20 cellular contexts compared by ENCODE assay signal in the genomic region with DNA sequence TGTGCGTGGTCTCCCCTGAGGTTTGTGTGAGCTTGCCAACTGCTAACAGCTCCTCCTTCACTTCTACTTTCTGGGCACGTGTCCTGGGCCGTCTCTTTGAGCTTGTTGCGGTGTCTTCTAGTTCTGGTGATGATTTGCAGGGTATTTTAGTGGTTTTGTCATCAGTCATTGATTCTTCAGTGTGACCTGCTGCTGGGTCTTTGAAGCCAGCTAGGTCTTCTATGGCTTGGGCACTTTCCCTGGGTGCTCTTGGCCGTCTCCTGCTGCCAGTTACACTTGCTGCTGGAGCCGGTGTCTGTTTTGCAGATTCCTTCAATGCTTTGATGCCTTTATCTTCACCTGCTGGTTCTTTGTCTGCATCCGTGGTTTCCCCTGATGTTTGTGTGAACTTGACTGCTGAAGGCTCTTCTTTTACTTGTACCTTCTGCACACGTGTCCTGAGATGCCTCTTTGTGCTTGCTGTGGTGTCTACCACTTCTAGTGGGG. TPM values are rescaled to one million over a fixed set of nuclear protein-coding genes. Genes with fewer than 3 reads are reported as not detected.
DNase-seq lines count a peak whose midpoint lies in the region; ATAC-seq lines count a peak whose summit lies in the region.
"Had no signal": no experiment of that assay in that cellular context is flagged by ENCODE, and none has a peak within 500 bp of the region (broad histone marks: within the 10 kb centered on the region; RNA-seq: fewer than 3 reads in every experiment).

No MANE protein-coding gene starts in this region.

- peak; percentile 90 to 92 for ATAC-seq in naive thymus-derived CD8-positive, alpha-beta T cell
- no peak for ATAC-seq in GM18868 (IDR thresholded peaks at IDR 0.05; ENCODE audit: unreplicated experiment)
- ATAC-seq: body of pancreas had no signal

- H3K9me3 Mint-ChIP-seq in T-helper 1 cell treated with Interleukin-12 subunit alpha and Interleukin-12 subunit beta and Interleukin-4 antibody, amounts not matched to agents 30 μg/mL and 1 μg/mL, for 36 hours: no peaks in the 10 kb centered on the region
- H3K9me3 Mint-ChIP-seq in activated T-helper 2 cell treated with anti-CD3 and anti-CD28 coated beads, Interferon-gamma antibody, Interleukin-2, Interleukin-4, amounts not matched to agents 10 μg/mL and 5 μg/mL and 100 μg/mL, durations not matched to agents 14 hours and 24 hours and 36 hours: no peaks in the 10 kb centered on the region
- no peaks in the 10 kb centered on the region for H3K9me3 Mint-ChIP-seq in naive thymus-derived CD8-positive, alpha-beta T cell
- H3K9me3 Mint-ChIP-seq: CD14-positive monocyte had no signal

- H3K36me3 Mint-ChIP-seq in T-helper 1 cell treated with Interleukin-12 subunit alpha and Interleukin-12 subunit beta and Interleukin-4 antibody, amounts not matched to agents 30 μg/mL and 1 μg/mL, for 36 hours (ENCODE audit: low read depth): peaks cover 45% of the 10 kb centered on the region
- H3K36me3 Mint-ChIP-seq in activated T-helper 2 cell treated with anti-CD3 and anti-CD28 coated beads, Interferon-gamma antibody, Interleukin-2, Interleukin-4, amounts not matched to agents 10 μg/mL and 5 μg/mL and 100 μg/mL, durations not matched to agents 14 hours and 24 hours and 36 hours (ENCODE audit: low read depth): peaks cover 30% of the 10 kb centered on the region
- no peaks in the 10 kb centered on the region for H3K36me3 Mint-ChIP-seq in naive thymus-derived CD8-positive, alpha-beta T cell

- H3K4me3 Mint-ChIP-seq in T-helper 1 cell treated with Interleukin-12 subunit alpha and Interleukin-12 subunit beta and Interleukin-4 antibody, amounts not matched to agents 30 μg/mL and 1 μg/mL, for 36 hours: no peak overlapping the region
- H3K4me3 Mint-ChIP-seq in activated T-helper 2 cell treated with anti-CD3 and anti-CD28 coated beads, Interferon-gamma antibody, Interleukin-2, Interleukin-4, amounts not matched to agents 10 μg/mL and 5 μg/mL and 100 μg/mL, durations not matched to agents 14 hours and 24 hours and 36 hours (ENCODE audit: low read depth): no peak overlapping the region
- H3K4me3 Mint-ChIP-seq in naive thymus-derived CD8-positive, alpha-beta T cell: peak overlapping the region; percentile 30 to 78 (median 61)
- H3K4me3 Mint-ChIP-seq: CD14-positive monocyte had no signal

- POLR2A ChIA-PET in naive thymus-derived CD8-positive, alpha-beta T cell (lab: Charles Lee): interaction anchor here (2.1 kb wide), 1 partner anchor 56 kb away, joined by 5 read pairs; no protein-coding TSS in a partner anchor

- DNase-seq in activated gamma-delta T cell treated with Interleukin-2 at 50 U/mL for 16 hours (peak; percentile 56), activated gamma-delta T cell (lab: John Stamatoyannopoulos, UW) (no peak), NCI-H1048 (lab: John Stamatoyannopoulos, UW) (no peak), posterior vena cava (ENCODE audit: low spot score) (no peak)
- no peak for DNase-seq in activated T-helper 2 cell treated with anti-CD3 and anti-CD28 coated beads, Interferon-gamma antibody, Interleukin-2, Interleukin-4, amounts not matched to agents 10 μg/mL and 5 μg/mL and 100 μg/mL, durations not matched to agents 14 hours and 24 hours and 36 hours (ENCODE audit: low spot score)
- peak in 9 of 10 donors; percentile 17 to 76 (median 65) for DNase-seq in naive thymus-derived CD8-positive, alpha-beta T cell
- DNase-seq: ACHN; activated CD4-positive, alpha-beta T cell treated with anti-CD3 and anti-CD28 coated beads for 48 hours; body of pancreas; islet precursor cell; MV-4-11; NCI-H2029 treated with DMSO at 0.1 percent for 48 hours; NCI-H446 treated with DMSO at 0.1 percent for 48 hours; occipital lobe; Peyer's patch; stimulated activated CD4-positive, alpha-beta T cell treated with anti-CD3 and anti-CD28 coated beads, Interleukin-12 subunit alpha, Interleukin-12 subunit beta, amount 100 ng/mL, for 4 hours; testis had no signal

- H3K27me3 Mint-ChIP-seq in T-helper 1 cell treated with Interleukin-12 subunit alpha and Interleukin-12 subunit beta and Interleukin-4 antibody, amounts not matched to agents 30 μg/mL and 1 μg/mL, for 36 hours (ENCODE audit: low read depth): no peaks in the 10 kb centered on the region
- no peaks in the 10 kb centered on the region for H3K27me3 Mint-ChIP-seq in activated T-helper 2 cell treated with anti-CD3 and anti-CD28 coated beads, Interferon-gamma antibody, Interleukin-2, Interleukin-4, amounts not matched to agents 10 μg/mL and 5 μg/mL and 100 μg/mL, durations not matched to agents 14 hours and 24 hours and 36 hours (ENCODE audit: low read depth)
- no peaks in the 10 kb centered on the region for H3K27me3 Mint-ChIP-seq in naive thymus-derived CD8-positive, alpha-beta T cell

- peak overlapping the region; percentile 74 for H3K27ac Mint-ChIP-seq in T-helper 1 cell treated with Interleukin-12 subunit alpha and Interleukin-12 subunit beta and Interleukin-4 antibody, amounts not matched to agents 30 μg/mL and 1 μg/mL, for 36 hours
- peak overlapping the region; percentile 6 for H3K27ac Mint-ChIP-seq in activated T-helper 2 cell treated with anti-CD3 and anti-CD28 coated beads, Interferon-gamma antibody, Interleukin-2, Interleukin-4, amounts not matched to agents 10 μg/mL and 5 μg/mL and 100 μg/mL, durations not matched to agents 14 hours and 24 hours and 36 hours
- peak overlapping the region; percentile 27 to 94 (median 74) for H3K27ac Mint-ChIP-seq in naive thymus-derived CD8-positive, alpha-beta T cell

- intact Hi-C loops in activated T-helper 2 cell treated with anti-CD3 and anti-CD28 coated beads, Interferon-gamma antibody, Interleukin-2, Interleukin-4, amounts not matched to agents 10 μg/mL and 5 μg/mL and 100 μg/mL, durations not matched to agents 14 hours and 24 hours and 36 hours (cut with micrococcal nuclease): no loop called here
- intact Hi-C loops in posterior vena cava (cut with DNase I): no loop called here

- H3K4me1 Mint-ChIP-seq in T-helper 1 cell treated with Interleukin-12 subunit alpha and Interleukin-12 subunit beta and Interleukin-4 antibody, amounts not matched to agents 30 μg/mL and 1 μg/mL, for 36 hours (ENCODE audit: low read depth): peaks cover 32% of the 10 kb centered on the region
- peaks cover 19% of the 10 kb centered on the region for H3K4me1 Mint-ChIP-seq in activated T-helper 2 cell treated with anti-CD3 and anti-CD28 coated beads, Interferon-gamma antibody, Interleukin-2, Interleukin-4, amounts not matched to agents 10 μg/mL and 5 μg/mL and 100 μg/mL, durations not matched to agents 14 hours and 24 hours and 36 hours (ENCODE audit: low read depth)
- H3K4me1 Mint-ChIP-seq in naive thymus-derived CD8-positive, alpha-beta T cell: peaks cover 6 to 46% (median 24%) of the 10 kb centered on the region in 4 donors

RNA-seq across cellular contexts. Expression of a gene that starts 23.0 kb away (rescaled TPM):
- total RNA-seq in activated T-helper 2 cell treated with anti-CD3 and anti-CD28 coated beads, Interferon-gamma antibody, Interleukin-2, Interleukin-4, amounts not matched to agents 10 μg/mL and 5 μg/mL and 100 μg/mL, durations not matched to agents 14 hours and 24 hours and 36 hours: 163 and 165 TPM in 2 replicates
- total RNA-seq in naive thymus-derived CD8-positive, alpha-beta T cell: under 1 TPM; 0.08 to 0.34 TPM
- polyA plus RNA-seq in naive thymus-derived CD8-positive, alpha-beta T cell: 1 to 10 TPM in 1 of 3 donors, under 1 TPM in 1, not detected in 1; 0.77 to 2.4 TPM
- 1 to 10 TPM in 1 of 2 donors, under 1 TPM in 1; 0.62 to 2.0 TPM for total RNA-seq in posterior vena cava

Comparison
In these comparisons a context has a peak if more than half of its experiments do, and no peak if none do; other contexts are left out.
1. DNase-seq: peak in activated gamma-delta T cell treated with Interleukin-2 at 50 U/mL for 16 hours (single experiment) and naive thymus-derived CD8-positive, alpha-beta T cell (9 of 10); none in activated gamma-delta T cell (single experiment), activated T-helper 2 cell treated with anti-CD3 and anti-CD28 coated beads, Interferon-gamma antibody, Interleukin-2, Interleukin-4, amounts not matched to agents 10 μg/mL and 5 μg/mL and 100 μg/mL, durations not matched to agents 14 hours and 24 hours and 36 hours (single experiment), NCI-H1048 (single experiment) and posterior vena cava (single experiment).
2. H3K27ac Mint-ChIP-seq: peak in every context shown above with its lines; median percentile 74 in T-helper 1 cell treated with Interleukin-12 subunit alpha and Interleukin-12 subunit beta and Interleukin-4 antibody, amounts not matched to agents 30 μg/mL and 1 μg/mL, for 36 hours; 74 in naive thymus-derived CD8-positive, alpha-beta T cell; 6 in activated T-helper 2 cell treated with anti-CD3 and anti-CD28 coated beads, Interferon-gamma antibody, Interleukin-2, Interleukin-4, amounts not matched to agents 10 μg/mL and 5 μg/mL and 100 μg/mL, durations not matched to agents 14 hours and 24 hours and 36 hours.
3. H3K4me3 Mint-ChIP-seq: peak in naive thymus-derived CD8-positive, alpha-beta T cell (10 of 10); none in T-helper 1 cell treated with Interleukin-12 subunit alpha and Interleukin-12 subunit beta and Interleukin-4 antibody, amounts not matched to agents 30 μg/mL and 1 μg/mL, for 36 hours (single experiment) and activated T-helper 2 cell treated with anti-CD3 and anti-CD28 coated beads, Interferon-gamma antibody, Interleukin-2, Interleukin-4, amounts not matched to agents 10 μg/mL and 5 μg/mL and 100 μg/mL, durations not matched to agents 14 hours and 24 hours and 36 hours (single experiment).
4. RNA of a gene that starts 23.0 kb away (total RNA-seq): 163 to 165 TPM in activated T-helper 2 cell treated with anti-CD3 and anti-CD28 coated beads, Interferon-gamma antibody, Interleukin-2, Interleukin-4, amounts not matched to agents 10 μg/mL and 5 μg/mL and 100 μg/mL, durations not matched to agents 14 hours and 24 hours and 36 hours; 0.62 to 2.0 TPM in posterior vena cava and 0.08 to 0.34 TPM in naive thymus-derived CD8-positive, alpha-beta T cell; every median in the first group is over 10 times any median in the second.